Comparison of ENCODE assay signal across 26 cellular contexts in genomic region chr20:48453477-48454093, GRCh38.
"Had no signal": no experiment of that assay in that cellular context is flagged by ENCODE, and none has a peak within 500 bp of the region (broad histone marks: within the 10 kb centered on the region; RNA-seq: fewer than 3 reads in every experiment).

No MANE protein-coding gene starts in this region.

- H2AFZ ChIP-seq: PC-9 had no signal

- H3K9me3 Mint-ChIP-seq: activated CD4-positive, alpha-beta T cell treated with anti-CD3 and anti-CD28 coated beads, Interleukin-2, amount 10 ng/mL, durations not matched to agents 24 days and 14 days; activated CD8-positive, alpha-beta T cell treated with anti-CD3 and anti-CD28 coated beads for 36 hours; activated naive CD4-positive, alpha-beta T cell treated with anti-CD3 and anti-CD28 coated beads for 36 hours; activated T-cell treated with anti-CD3 and anti-CD28 coated beads, Interleukin-2, amount 50 U/mL, for 24 hours; central memory CD8-positive, alpha-beta T cell; T-helper 1 cell treated with Interleukin-12 subunit alpha and Interleukin-12 subunit beta and Interleukin-4 antibody, amounts not matched to agents 30 μg/mL and 1 μg/mL, for 36 hours; T-helper 2 cell treated with Interferon-gamma antibody and Interleukin-4, amounts not matched to agents 5 μg/mL and 100 μg/mL, for 36 hours had no signal

- H3K27me3 Mint-ChIP-seq: activated CD4-positive, alpha-beta T cell treated with anti-CD3 and anti-CD28 coated beads, Interleukin-2, amount 10 ng/mL, durations not matched to agents 24 days and 14 days had no signal

- H3K36me3 Mint-ChIP-seq: activated naive CD4-positive, alpha-beta T cell treated with anti-CD3 and anti-CD28 coated beads, Interleukin-2, amount 50 U/mL, for 72 hours had no signal

- H3K4me1 Mint-ChIP-seq: activated CD4-positive, alpha-beta T cell treated with anti-CD3 and anti-CD28 coated beads, Interleukin-2, amount 10 ng/mL, durations not matched to agents 24 days and 14 days; central memory CD8-positive, alpha-beta T cell had no signal

- H3K36me3 ChIP-seq: adrenal gland had no signal

- H3K27ac Mint-ChIP-seq: activated CD4-positive, alpha-beta T cell treated with anti-CD3 and anti-CD28 coated beads, Interleukin-2, amount 10 ng/mL, durations not matched to agents 24 days and 14 days; activated CD8-positive, alpha-beta T cell treated with anti-CD3 and anti-CD28 coated beads for 36 hours; activated naive CD4-positive, alpha-beta T cell treated with anti-CD3 and anti-CD28 coated beads for 36 hours; activated naive CD4-positive, alpha-beta T cell treated with anti-CD3 and anti-CD28 coated beads, Interleukin-2, amount 50 U/mL, for 72 hours; activated T-cell treated with anti-CD3 and anti-CD28 coated beads, Interleukin-2, amount 50 U/mL, for 24 hours; T-helper 1 cell treated with Interleukin-12 subunit alpha and Interleukin-12 subunit beta and Interleukin-4 antibody, amounts not matched to agents 30 μg/mL and 1 μg/mL, for 36 hours; T-helper 2 cell treated with Interferon-gamma antibody and Interleukin-4, amounts not matched to agents 5 μg/mL and 100 μg/mL, for 36 hours had no signal

- DNase-seq: activated CD4-positive, alpha-beta T cell treated with anti-CD3 and anti-CD28 coated beads, Interleukin-2, amount 10 ng/mL, durations not matched to agents 24 days and 14 days; activated CD4-positive, alpha-beta T cell treated with anti-CD3 and anti-CD28 coated beads, Interleukin-2, amount 50 U/mL, for 4 hours; activated CD8-positive, alpha-beta T cell treated with anti-CD3 and anti-CD28 coated beads for 36 hours; activated gamma-delta T cell treated with Interleukin-2 at 50 U/mL for 16 hours; activated naive CD4-positive, alpha-beta T cell treated with anti-CD3 and anti-CD28 coated beads for 36 hours; activated T-cell treated with anti-CD3 and anti-CD28 coated beads, Interleukin-2, amount 50 U/mL, for 24 hours; adrenal gland; body of pancreas; Kasumi-1; MM.1S; MV-4-11; NCI-H1092; NCI-H1436 treated with DMSO at 0.1 percent for 48 hours; NCI-H1694 treated with DMSO at 0.1 percent for 48 hours; NCI-H2029; NCI-H345; NCI-H524 treated with DMSO at 0.1 percent for 48 hours; NK-92 treated with Interleukin-12 subunit alpha and Interleukin-12 subunit beta, amount 100 ng/mL, for 24 hours; PC-9; SHP77; SJCRH30 had no signal

- H3K27me3 ChIP-seq: body of pancreas, SJCRH30 had no signal

- H3K4me3 Mint-ChIP-seq: activated CD4-positive, alpha-beta T cell treated with anti-CD3 and anti-CD28 coated beads, Interleukin-2, amount 10 ng/mL, durations not matched to agents 24 days and 14 days; activated CD8-positive, alpha-beta T cell treated with anti-CD3 and anti-CD28 coated beads for 36 hours; activated naive CD4-positive, alpha-beta T cell treated with anti-CD3 and anti-CD28 coated beads for 36 hours; activated T-cell treated with anti-CD3 and anti-CD28 coated beads, Interleukin-2, amount 50 U/mL, for 24 hours; central memory CD8-positive, alpha-beta T cell; T-helper 1 cell treated with Interleukin-12 subunit alpha and Interleukin-12 subunit beta and Interleukin-4 antibody, amounts not matched to agents 30 μg/mL and 1 μg/mL, for 36 hours; T-helper 2 cell treated with Interferon-gamma antibody and Interleukin-4, amounts not matched to agents 5 μg/mL and 100 μg/mL, for 36 hours had no signal

- H3K4me2 ChIP-seq: PC-9 had no signal

- H3K4me3 ChIP-seq: adrenal gland, body of pancreas, PC-9, SK-N-MC had no signal

- H3K4me1 ChIP-seq: adrenal gland, body of pancreas had no signal

- H3K27ac ChIP-seq: adrenal gland, body of pancreas, PC-9, SK-N-MC had no signal

- ATAC-seq: activated CD8-positive, alpha-beta T cell treated with anti-CD3 and anti-CD28 coated beads for 36 hours; activated naive CD4-positive, alpha-beta T cell treated with anti-CD3 and anti-CD28 coated beads, Interleukin-2, amount 50 U/mL, for 72 hours; body of pancreas had no signal

- H3K9me3 ChIP-seq: adrenal gland, body of pancreas, SJCRH30 had no signal
